In genomic region chr11:96105197-96105895, GRCh38 we compare ENCODE assay signal across 14 cellular contexts.
DNase-seq lines count a peak whose midpoint lies in the region; ATAC-seq, FAIRE-seq and TF ChIP-seq lines count a peak whose summit lies in the region.
"Had no signal": no experiment of that assay in that cellular context is flagged by ENCODE, and none has a peak within 500 bp of the region (broad histone marks: within the 10 kb centered on the region; RNA-seq: fewer than 3 reads in every experiment).

No MANE protein-coding gene starts in this region.

- H3K36me3 Mint-ChIP-seq in memory B cell = peaks cover 7% of the 10 kb centered on the region
- H3K36me3 Mint-ChIP-seq: stimulated activated effector memory CD8-positive, alpha-beta T cell treated with anti-CD3 and anti-CD28 coated beads, Interleukin-12 subunit alpha, Interleukin-12 subunit beta, amount 100 ng/mL, for 72 hours had no signal

- no peaks in the 10 kb centered on the region for H3K27me3 Mint-ChIP-seq in memory B cell

- peak overlapping the region; percentile 43 for H3K27ac Mint-ChIP-seq in memory B cell
- H3K27ac Mint-ChIP-seq: stimulated activated effector memory CD8-positive, alpha-beta T cell treated with anti-CD3 and anti-CD28 coated beads, Interleukin-12 subunit alpha, Interleukin-12 subunit beta, amount 100 ng/mL, for 72 hours had no signal

- H3K4me3 Mint-ChIP-seq in memory B cell = no peak overlapping the region
- H3K4me3 Mint-ChIP-seq: stimulated activated effector memory CD8-positive, alpha-beta T cell treated with anti-CD3 and anti-CD28 coated beads, Interleukin-12 subunit alpha, Interleukin-12 subunit beta, amount 100 ng/mL, for 72 hours had no signal

- no peak for TF ChIP-seq POLR2A in K562 (conservative IDR thresholded peaks at IDR 0.05)

- TF ChIP-seq EP300 in K562 (IDR thresholded peaks at IDR 0.05; ENCODE audit: low read length) = no peak

- H3K4me3 ChIP-seq in BE2C (ENCODE audit: low read depth, low read length) (no peak overlapping the region), K562 (no peak overlapping the region)
- H3K4me3 ChIP-seq: BLaER1, heart right ventricle had no signal

- CTCF ChIA-PET in K562 (lab: Yijun Ruan, JAX; ENCODE audit: low intra/inter-chr PET ratio) = no interaction called here

- no peaks in the 10 kb centered on the region for H3K9me3 Mint-ChIP-seq in memory B cell
- H3K9me3 Mint-ChIP-seq: stimulated activated effector memory CD8-positive, alpha-beta T cell treated with anti-CD3 and anti-CD28 coated beads, Interleukin-12 subunit alpha, Interleukin-12 subunit beta, amount 100 ng/mL, for 72 hours had no signal

- DNase-seq in BE2C (peak; percentile 33), M059J (ENCODE audit: low read depth) (peak; percentile 39), K562 (ENCODE audit: extremely low read depth in 1 of 4, low spot score in 3 of 4) (no peak), memory B cell (ENCODE audit: low spot score in 2 of 2) (no peak), nucleus accumbens (lab: John Stamatoyannopoulos, UW) (no peak), LoVo (ENCODE audit: low spot score) (no peak)
- DNase-seq: activated CD4-positive, CD25-positive, alpha-beta regulatory T cell treated with anti-CD3 and anti-CD28 coated beads, Interleukin-2, amount 50 U/mL, for 72 hours; heart right ventricle had no signal

- POLR2A ChIA-PET in K562 (lab: Yijun Ruan, JAX) = interaction anchor here (0.8 to 1.1 kb wide), 4 partner anchors 16 to 64 kb away, joined by 3 read pairs; no protein-coding TSS in a partner anchor

- H3K27me3 ChIP-seq in BE2C (no peaks in the 10 kb centered on the region), K562 (ENCODE audit: control insufficient read depth in 2 of 2, insufficient read depth in 2 of 2, low read length in 2 of 2) (no peaks in the 10 kb centered on the region)
- H3K27me3 ChIP-seq: BLaER1, heart right ventricle had no signal

- H3K4me2 ChIP-seq in K562 (ENCODE audit: insufficient read depth, low read length) = no peak overlapping the region
- H3K4me2 ChIP-seq: BLaER1 had no signal

- no TSS peak for BruUV-seq in K562 (replicated peaks; lab: Mats Ljungman, UMichigan)

- no peak overlapping the region for H2AFZ ChIP-seq in K562 (ENCODE audit: low read depth, low read length)
- H2AFZ ChIP-seq: parathyroid adenoma had no signal

- 92% methylated on average over 1 of the region's 1 CpG for WGBS in K562 (ENCODE audit: insufficient coverage, low coverage, missing lambda C conversion rate)

- H3K36me3 ChIP-seq in BE2C (no peaks in the 10 kb centered on the region), K562 (ENCODE audit: control insufficient read depth, insufficient read depth, low read length) (no peaks in the 10 kb centered on the region)
- H3K36me3 ChIP-seq: BLaER1, heart right ventricle had no signal

- peaks cover 12% of the 10 kb centered on the region for H3K4me1 Mint-ChIP-seq in memory B cell

- ATAC-seq in K562 = no peak
- peak; percentile 34 for ATAC-seq in memory B cell (ENCODE audit: low read depth)
- no peak for ATAC-seq in GM21786 (IDR thresholded peaks at IDR 0.05; ENCODE audit: unreplicated experiment)
- no peak for ATAC-seq in GM19023 (IDR thresholded peaks at IDR 0.05; ENCODE audit: unreplicated experiment)
- ATAC-seq: HCT116; stimulated activated effector memory CD8-positive, alpha-beta T cell treated with anti-CD3 and anti-CD28 coated beads, Interleukin-12 subunit alpha, Interleukin-12 subunit beta, amount 100 ng/mL, for 72 hours had no signal

- H3K9me3 ChIP-seq in BE2C = no peaks in the 10 kb centered on the region
- H3K9me3 ChIP-seq in K562 (replicated peaks; ENCODE audit: control insufficient read depth, insufficient read depth, low read depth, low read length) = no peaks in the 10 kb centered on the region
- H3K9me3 ChIP-seq: BLaER1, heart right ventricle had no signal

- H3K27ac ChIP-seq in K562 (ENCODE audit: extremely low read depth, low read depth, low read length) = no peak overlapping the region
- H3K27ac ChIP-seq: BLaER1, heart right ventricle, parathyroid adenoma had no signal

- no peaks in the 10 kb centered on the region for H3K9me1 ChIP-seq in K562 (ENCODE audit: control insufficient read depth, insufficient read depth, low read length)

- no peak for FAIRE-seq in K562 (lab: Jason Lieb, UNC)

- H3K4me1 ChIP-seq in BE2C (peaks cover 23% of the 10 kb centered on the region), K562 (replicated peaks in 1 of 2; ENCODE audit: control insufficient read depth in 2 of 2, insufficient read depth in 2 of 2, low read length in 2 of 2) (peaks cover 9 to 39% of the 10 kb centered on the region in 2 experiments; a peak in 4 of 5 replicates)
- H3K4me1 ChIP-seq: BLaER1, parathyroid adenoma had no signal

- TF ChIP-seq RAD21 in K562 (CRISPR knock-in tag; conservative IDR thresholded peaks at IDR 0.05 in 1 of 2, IDR thresholded peaks at IDR 0.05 in 1 of 2) = no peak

- intact Hi-C loops in K562 (cut with micrococcal nuclease) = loop anchor here (5.0 kb wide), 1 partner anchor 47 kb away; no protein-coding TSS in a partner anchor

- TF ChIP-seq CTCF in BE2C (IDR thresholded peaks at IDR 0.05; ENCODE audit: low read depth, low read length) (no peak), K562 (IDR thresholded peaks at IDR 0.05 in 2 of 3, conservative IDR thresholded peaks at IDR 0.05 in 1 of 3; ENCODE audit: insufficient read depth in 2 of 3, low read depth in 1 of 3, low read length in 3 of 3) (no peak)

- in situ Hi-C loops in K562 (cut with MboI) = no loop called here

- H4K20me1 ChIP-seq in K562 (replicated peaks; ENCODE audit: control insufficient read depth, insufficient read depth, low read length) = no peaks in the 10 kb centered on the region
- H4K20me1 ChIP-seq: BLaER1 had no signal

- no peak overlapping the region for H3K9ac ChIP-seq in K562 (ENCODE audit: insufficient read depth in 1 of 2, low read depth in 2 of 2, low read length in 2 of 2)
- H3K9ac ChIP-seq: BLaER1, parathyroid adenoma had no signal

- no peaks in the 10 kb centered on the region for H3K79me2 ChIP-seq in K562 (ENCODE audit: control insufficient read depth, insufficient read depth, low read length)

TF ChIP-seq in K562, 482 proteins besides CTCF, POLR2A, EP300 and RAD21:
- TF ChIP-seq TOE1 (IDR thresholded peaks at IDR 0.05; ENCODE audit: borderline replicate concordance) (no peak), TOE1 (CRISPR knock-in tag; IDR thresholded peaks at IDR 0.05; ENCODE audit: borderline replicate concordance, low read depth) (no peak), MAFG (tag; conservative IDR thresholded peaks at IDR 0.05) (no peak), RFX1 (IDR thresholded peaks at IDR 0.05) (peak; percentile 25), HSF4 (CRISPR knock-in tag; IDR thresholded peaks at IDR 0.05; ENCODE audit: borderline replicate concordance) (no peak)
TF ChIP-seq in K562: peak in this region for 1.

Comparison
In these comparisons a context has a peak if more than half of its experiments do, and no peak if none do; other contexts are left out.
1. DNase-seq: peak in BE2C (single experiment) and M059J (single experiment); none in K562 (0 of 4), memory B cell (0 of 2), nucleus accumbens (0 of 56) and LoVo (single experiment).